Comparison of ENCODE assay signal across 1 cellular context in genomic region chr17:2042355-2042929, GRCh38.
TF ChIP-seq lines count a peak whose summit lies in the region.

No MANE protein-coding gene starts in this region.

TF ChIP-seq in GM12878, 131 proteins besides CTCF, POLR2A, EP300 and RAD21 (continued from another document and continues in another):
- TF ChIP-seq NBN (IDR thresholded peaks at IDR 0.05) (peak; percentile 46; the same call in 1 of the 2 replicates), CREB1 (IDR thresholded peaks at IDR 0.05; ENCODE audit: low read depth) (no peak), YY1 (IDR thresholded peaks at IDR 0.05; ENCODE audit: low read depth, low read length) (no peak), BACH1 (IDR thresholded peaks at IDR 0.05; ENCODE audit: borderline replicate concordance) (no peak), NR2C1 (IDR thresholded peaks at IDR 0.05) (no peak), CUX1 (IDR thresholded peaks at IDR 0.05; ENCODE audit: insufficient replicate concordance, low read depth, low read length) (no peak), STAT3 (IDR thresholded peaks at IDR 0.05; ENCODE audit: low read depth, low read length) (no peak), MTA3 (IDR thresholded peaks at IDR 0.05; ENCODE audit: borderline replicate concordance, low read length) (0 out of 2 replicates have a peak, but pooled peaks have one; percentile 75), ZBTB40 (IDR thresholded peaks at IDR 0.05; ENCODE audit: borderline replicate concordance) (no peak), BMI1 (IDR thresholded peaks at IDR 0.05; ENCODE audit: borderline replicate concordance) (no peak), SREBF1 (IDR thresholded peaks at IDR 0.05; ENCODE audit: low read length) (no peak), IRF3 (IDR thresholded peaks at IDR 0.05) (no peak), EED (IDR thresholded peaks at IDR 0.05; ENCODE audit: low read depth) (no peak), ZBED1 (IDR thresholded peaks at IDR 0.05; ENCODE audit: borderline replicate concordance) (no peak), CBX5 (IDR thresholded peaks at IDR 0.05; ENCODE audit: low read depth) (no peak), TCF7 (IDR thresholded peaks at IDR 0.05; ENCODE audit: borderline replicate concordance) (no peak), TCF3 (IDR thresholded peaks at IDR 0.05; ENCODE audit: borderline replicate concordance, insufficient read depth, low read depth, low read length) (no peak), SMARCA5 (IDR thresholded peaks at IDR 0.05) (no peak), CEBPZ (IDR thresholded peaks at IDR 0.05; ENCODE audit: low read depth, low read length) (no peak), KDM1A (IDR thresholded peaks at IDR 0.05; ENCODE audit: borderline replicate concordance) (no peak), CBFB (IDR thresholded peaks at IDR 0.05; ENCODE audit: low read depth) (no peak), PML (IDR thresholded peaks at IDR 0.05; ENCODE audit: low read length) (0 out of 2 replicates have a peak, but pooled peaks have one; percentile 9), KAT2A (conservative IDR thresholded peaks at IDR 0.05; ENCODE audit: control insufficient read depth, low read depth, low read length) (no peak), SIN3A (IDR thresholded peaks at IDR 0.05; ENCODE audit: low read depth, low read length) (no peak), BRCA1 (IDR thresholded peaks at IDR 0.05; ENCODE audit: low read depth, low read length) (no peak)
- TF ChIP-seq, protein P1, sequence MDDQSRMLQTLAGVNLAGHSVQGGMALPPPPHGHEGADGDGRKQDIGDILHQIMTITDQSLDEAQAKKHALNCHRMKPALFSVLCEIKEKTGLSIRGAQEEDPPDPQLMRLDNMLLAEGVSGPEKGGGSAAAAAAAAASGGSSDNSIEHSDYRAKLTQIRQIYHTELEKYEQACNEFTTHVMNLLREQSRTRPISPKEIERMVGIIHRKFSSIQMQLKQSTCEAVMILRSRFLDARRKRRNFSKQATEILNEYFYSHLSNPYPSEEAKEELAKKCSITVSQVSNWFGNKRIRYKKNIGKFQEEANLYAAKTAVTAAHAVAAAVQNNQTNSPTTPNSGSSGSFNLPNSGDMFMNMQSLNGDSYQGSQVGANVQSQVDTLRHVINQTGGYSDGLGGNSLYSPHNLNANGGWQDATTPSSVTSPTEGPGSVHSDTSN (IDR thresholded peaks at IDR 0.05; ENCODE audit: insufficient replicate concordance, low read depth, low read length), result no peak
- TF ChIP-seq, protein P2, sequence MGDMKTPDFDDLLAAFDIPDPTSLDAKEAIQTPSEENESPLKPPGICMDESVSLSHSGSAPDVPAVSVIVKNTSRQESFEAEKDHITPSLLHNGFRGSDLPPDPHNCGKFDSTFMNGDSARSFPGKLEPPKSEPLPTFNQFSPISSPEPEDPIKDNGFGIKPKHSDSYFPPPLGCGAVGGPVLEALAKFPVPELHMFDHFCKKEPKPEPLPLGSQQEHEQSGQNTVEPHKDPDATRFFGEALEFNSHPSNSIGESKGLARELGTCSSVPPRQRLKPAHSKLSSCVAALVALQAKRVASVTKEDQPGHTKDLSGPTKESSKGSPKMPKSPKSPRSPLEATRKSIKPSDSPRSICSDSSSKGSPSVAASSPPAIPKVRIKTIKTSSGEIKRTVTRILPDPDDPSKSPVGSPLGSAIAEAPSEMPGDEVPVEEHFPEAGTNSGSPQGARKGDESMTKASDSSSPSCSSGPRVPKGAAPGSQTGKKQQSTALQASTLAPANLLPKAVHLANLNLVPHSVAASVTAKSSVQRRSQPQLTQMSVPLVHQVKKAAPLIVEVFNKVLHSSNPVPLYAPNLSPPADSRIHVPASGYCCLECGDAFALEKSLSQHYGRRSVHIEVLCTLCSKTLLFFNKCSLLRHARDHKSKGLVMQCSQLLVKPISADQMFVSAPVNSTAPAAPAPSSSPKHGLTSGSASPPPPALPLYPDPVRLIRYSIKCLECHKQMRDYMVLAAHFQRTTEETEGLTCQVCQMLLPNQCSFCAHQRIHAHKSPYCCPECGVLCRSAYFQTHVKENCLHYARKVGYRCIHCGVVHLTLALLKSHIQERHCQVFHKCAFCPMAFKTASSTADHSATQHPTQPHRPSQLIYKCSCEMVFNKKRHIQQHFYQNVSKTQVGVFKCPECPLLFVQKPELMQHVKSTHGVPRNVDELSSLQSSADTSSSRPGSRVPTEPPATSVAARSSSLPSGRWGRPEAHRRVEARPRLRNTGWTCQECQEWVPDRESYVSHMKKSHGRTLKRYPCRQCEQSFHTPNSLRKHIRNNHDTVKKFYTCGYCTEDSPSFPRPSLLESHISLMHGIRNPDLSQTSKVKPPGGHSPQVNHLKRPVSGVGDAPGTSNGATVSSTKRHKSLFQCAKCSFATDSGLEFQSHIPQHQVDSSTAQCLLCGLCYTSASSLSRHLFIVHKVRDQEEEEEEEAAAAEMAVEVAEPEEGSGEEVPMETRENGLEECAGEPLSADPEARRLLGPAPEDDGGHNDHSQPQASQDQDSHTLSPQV (IDR thresholded peaks at IDR 0.05), result no peak
- TF ChIP-seq, protein P3, sequence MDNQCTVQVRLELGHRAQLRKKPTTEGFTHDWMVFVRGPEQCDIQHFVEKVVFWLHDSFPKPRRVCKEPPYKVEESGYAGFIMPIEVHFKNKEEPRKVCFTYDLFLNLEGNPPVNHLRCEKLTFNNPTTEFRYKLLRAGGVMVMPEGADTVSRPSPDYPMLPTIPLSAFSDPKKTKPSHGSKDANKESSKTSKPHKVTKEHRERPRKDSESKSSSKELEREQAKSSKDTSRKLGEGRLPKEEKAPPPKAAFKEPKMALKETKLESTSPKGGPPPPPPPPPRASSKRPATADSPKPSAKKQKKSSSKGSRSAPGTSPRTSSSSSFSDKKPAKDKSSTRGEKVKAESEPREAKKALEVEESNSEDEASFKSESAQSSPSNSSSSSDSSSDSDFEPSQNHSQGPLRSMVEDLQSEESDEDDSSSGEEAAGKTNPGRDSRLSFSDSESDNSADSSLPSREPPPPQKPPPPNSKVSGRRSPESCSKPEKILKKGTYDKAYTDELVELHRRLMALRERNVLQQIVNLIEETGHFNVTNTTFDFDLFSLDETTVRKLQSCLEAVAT (IDR thresholded peaks at IDR 0.05), result peak; percentile 78
- TF ChIP-seq, protein P4, sequence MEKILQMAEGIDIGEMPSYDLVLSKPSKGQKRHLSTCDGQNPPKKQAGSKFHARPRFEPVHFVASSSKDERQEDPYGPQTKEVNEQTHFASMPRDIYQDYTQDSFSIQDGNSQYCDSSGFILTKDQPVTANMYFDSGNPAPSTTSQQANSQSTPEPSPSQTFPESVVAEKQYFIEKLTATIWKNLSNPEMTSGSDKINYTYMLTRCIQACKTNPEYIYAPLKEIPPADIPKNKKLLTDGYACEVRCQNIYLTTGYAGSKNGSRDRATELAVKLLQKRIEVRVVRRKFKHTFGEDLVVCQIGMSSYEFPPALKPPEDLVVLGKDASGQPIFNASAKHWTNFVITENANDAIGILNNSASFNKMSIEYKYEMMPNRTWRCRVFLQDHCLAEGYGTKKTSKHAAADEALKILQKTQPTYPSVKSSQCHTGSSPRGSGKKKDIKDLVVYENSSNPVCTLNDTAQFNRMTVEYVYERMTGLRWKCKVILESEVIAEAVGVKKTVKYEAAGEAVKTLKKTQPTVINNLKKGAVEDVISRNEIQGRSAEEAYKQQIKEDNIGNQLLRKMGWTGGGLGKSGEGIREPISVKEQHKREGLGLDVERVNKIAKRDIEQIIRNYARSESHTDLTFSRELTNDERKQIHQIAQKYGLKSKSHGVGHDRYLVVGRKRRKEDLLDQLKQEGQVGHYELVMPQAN (conservative IDR thresholded peaks at IDR 0.05), result no peak
- TF ChIP-seq, protein P5, sequence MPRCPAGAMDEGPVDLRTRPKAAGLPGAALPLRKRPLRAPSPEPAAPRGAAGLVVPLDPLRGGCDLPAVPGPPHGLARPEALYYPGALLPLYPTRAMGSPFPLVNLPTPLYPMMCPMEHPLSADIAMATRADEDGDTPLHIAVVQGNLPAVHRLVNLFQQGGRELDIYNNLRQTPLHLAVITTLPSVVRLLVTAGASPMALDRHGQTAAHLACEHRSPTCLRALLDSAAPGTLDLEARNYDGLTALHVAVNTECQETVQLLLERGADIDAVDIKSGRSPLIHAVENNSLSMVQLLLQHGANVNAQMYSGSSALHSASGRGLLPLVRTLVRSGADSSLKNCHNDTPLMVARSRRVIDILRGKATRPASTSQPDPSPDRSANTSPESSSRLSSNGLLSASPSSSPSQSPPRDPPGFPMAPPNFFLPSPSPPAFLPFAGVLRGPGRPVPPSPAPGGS (IDR thresholded peaks at IDR 0.05; ENCODE audit: borderline replicate concordance, insufficient read depth, low read depth, low read length, poor library complexity, severe bottlenecking), result no peak
